In genomic region chr19:50325310-50326100, GRCh38 we compare ENCODE assay signal across 8 cellular contexts. TPM values are rescaled to one million over a fixed set of nuclear protein-coding genes. Genes with fewer than 3 reads are reported as not detected.
A peak's percentile ranks its signal among the peaks of the same experiment; 100 is the strongest.
DNase-seq lines count a peak whose midpoint lies in the region; ATAC-seq and TF ChIP-seq lines count a peak whose summit lies in the region.

No MANE protein-coding gene starts in this region.

- H4K20me1 ChIP-seq in neural cell (ENCODE audit: insufficient read depth), result no peaks in the 10 kb centered on the region

- peak; percentile 41 for TF ChIP-seq EP300 in neural cell (conservative IDR thresholded peaks at IDR 0.05; ENCODE audit: poor library complexity, severe bottlenecking)

- no peaks in the 10 kb centered on the region for H3K36me3 ChIP-seq in CD4-positive, CD25-positive, alpha-beta regulatory T cell (ENCODE audit: control insufficient read depth, insufficient read depth, low read length)
- H3K36me3 ChIP-seq in HUES6 (ENCODE audit: control insufficient read depth, insufficient read depth, low read length) (peaks cover 11% of the 10 kb centered on the region), neural cell (ENCODE audit: insufficient read depth, low read length) (no peaks in the 10 kb centered on the region), thoracic aorta (no peaks in the 10 kb centered on the region)

- no peak overlapping the region for H3K4me3 ChIP-seq in CD4-positive, CD25-positive, alpha-beta regulatory T cell (ENCODE audit: low read depth, low read length)
- H3K4me3 ChIP-seq in HUES6 (ENCODE audit: low read depth, low read length), result peak overlapping the region; percentile 79
- H3K4me3 ChIP-seq in neural cell (ENCODE audit: low read length), result peak overlapping the region; percentile 71
- peak overlapping the region; percentile 27 for H3K4me3 ChIP-seq in thoracic aorta

- H3K4me3 Mint-ChIP-seq in CD4-positive, CD25-positive, alpha-beta regulatory T cell, result peak overlapping the region in 1 of 4 donors; percentile 85

- peaks cover 4% of the 10 kb centered on the region for H3K27me3 ChIP-seq in CD4-positive, CD25-positive, alpha-beta regulatory T cell (ENCODE audit: control insufficient read depth, insufficient read depth, low read length)
- H3K27me3 ChIP-seq in HUES6 (ENCODE audit: control insufficient read depth, insufficient read depth, low read length) (peaks cover 26% of the 10 kb centered on the region), neural cell (ENCODE audit: insufficient read depth, low read depth, low read length) (peaks cover 18% of the 10 kb centered on the region), thoracic aorta (replicated peaks; ENCODE audit: insufficient read depth) (peaks cover 13% of the 10 kb centered on the region)

- no peak overlapping the region for H3K27ac ChIP-seq in CD4-positive, CD25-positive, alpha-beta regulatory T cell (ENCODE audit: insufficient read depth, low read length, poor library complexity, severe bottlenecking)
- no peak overlapping the region for H3K27ac ChIP-seq in HUES6 (ENCODE audit: low read depth, low read length)
- peak overlapping the region; percentile 51 for H3K27ac ChIP-seq in neural cell (ENCODE audit: low read length)
- no peak overlapping the region for H3K27ac ChIP-seq in thoracic aorta

- peaks cover 0 to 17% (median 2%) of the 10 kb centered on the region in 7 donors for H3K9me3 Mint-ChIP-seq in CD4-positive, CD25-positive, alpha-beta regulatory T cell

- peak; percentile 56 to 75 (median 74) for DNase-seq in CD4-positive, CD25-positive, alpha-beta regulatory T cell
- peak; percentile 66 for DNase-seq in NOMO-1 treated with DMSO at 0.1 percent for 48 hours (lab: John Stamatoyannopoulos, UW; ENCODE audit: unreplicated experiment)
- peak; percentile 59 for DNase-seq in activated T-cell treated with anti-CD3 and anti-CD28 coated beads for 1 hour (ENCODE audit: low read depth)
- peak; percentile 69 to 77 for DNase-seq in erythroblast (lab: John Stamatoyannopoulos, UW)
- DNase-seq in thoracic aorta (ENCODE audit: low spot score), result no peak

- H3K9me3 ChIP-seq in CD4-positive, CD25-positive, alpha-beta regulatory T cell (ENCODE audit: control insufficient read depth in 2 of 2, low read length in 2 of 2), result peaks cover 0 to 16% of the 10 kb centered on the region in 2 experiments
- no peaks in the 10 kb centered on the region for H3K9me3 ChIP-seq in HUES6 (ENCODE audit: control insufficient read depth, insufficient read depth, low read depth, low read length)
- H3K9me3 ChIP-seq in neural cell (ENCODE audit: low read length), result no peaks in the 10 kb centered on the region
- no peaks in the 10 kb centered on the region for H3K9me3 ChIP-seq in thoracic aorta

- H2AFZ ChIP-seq in neural cell (ENCODE audit: low read depth, low read length), result peak overlapping the region; percentile 51

- H3K36me3 Mint-ChIP-seq in CD4-positive, CD25-positive, alpha-beta regulatory T cell, result peaks cover 6% of the 10 kb centered on the region

- no peaks in the 10 kb centered on the region for H3F3A ChIP-seq in neural cell (ENCODE audit: insufficient read depth, low read length, poor library complexity, severe bottlenecking)

- peaks cover 5 to 42% (median 31%) of the 10 kb centered on the region in 4 donors for H3K4me1 Mint-ChIP-seq in CD4-positive, CD25-positive, alpha-beta regulatory T cell

- no peak overlapping the region for H3K27ac Mint-ChIP-seq in CD4-positive, CD25-positive, alpha-beta regulatory T cell

- peaks cover 53% of the 10 kb centered on the region for H3K27me3 Mint-ChIP-seq in CD4-positive, CD25-positive, alpha-beta regulatory T cell

- H3K9ac ChIP-seq in HUES6 (ENCODE audit: low read length) (no peak overlapping the region), neural cell (ENCODE audit: low read length) (peak overlapping the region; percentile 69)

- no peaks in the 10 kb centered on the region for H3K79me2 ChIP-seq in neural cell (replicated peaks; ENCODE audit: insufficient read depth, low read length)

- ATAC-seq in CD4-positive, CD25-positive, alpha-beta regulatory T cell (ENCODE audit: low read depth in 2 of 2), result peak in 1 of 2 donors; percentile 13
- ATAC-seq in thoracic aorta (ENCODE audit: insufficient number of reproducible peaks, low FRiP score, low read depth) (no peak), GM19035 (IDR thresholded peaks at IDR 0.05; ENCODE audit: unreplicated experiment) (no peak)

- peak overlapping the region; percentile 80 for H3K4me2 ChIP-seq in neural cell (ENCODE audit: low read length)

- no peak for TF ChIP-seq RAD21 in neural cell (conservative IDR thresholded peaks at IDR 0.05)

- TF ChIP-seq CTCF in neural cell (IDR thresholded peaks at IDR 0.05; ENCODE audit: poor library complexity, severe bottlenecking) (no peak), thoracic aorta (IDR thresholded peaks at IDR 0.05) (no peak)

- no peak for TF ChIP-seq POLR2A in erythroblast (IDR thresholded peaks at IDR 0.05; ENCODE audit: low read length)

- peaks cover 37% of the 10 kb centered on the region for H3K4me1 ChIP-seq in CD4-positive, CD25-positive, alpha-beta regulatory T cell (ENCODE audit: control insufficient read depth, insufficient read depth, low read length, poor library complexity, severe bottlenecking)
- H3K4me1 ChIP-seq in HUES6 (ENCODE audit: control insufficient read depth, insufficient read depth, low read length) (peaks cover 14% of the 10 kb centered on the region), thoracic aorta (ENCODE audit: control insufficient read depth in 1 of 2, low read depth in 2 of 2) (peaks cover 7 to 20% of the 10 kb centered on the region in 2 donors)

- no peaks in the 10 kb centered on the region for H3K9me2 ChIP-seq in neural cell (ENCODE audit: insufficient read depth, low read length)

TF ChIP-seq in neural cell, 6 proteins besides CTCF, POLR2A, EP300 and RAD21:
- TF ChIP-seq REST (IDR thresholded peaks at IDR 0.05; ENCODE audit: borderline replicate concordance), result peak; percentile 90
- TF ChIP-seq POLR2AphosphoS5 (IDR thresholded peaks at IDR 0.05), result no peak
- TF ChIP-seq MXI1 (conservative IDR thresholded peaks at IDR 0.05; ENCODE audit: poor library complexity, severe bottlenecking), result peak; percentile 38

RNA-seq across cellular contexts. Expression of gene KCNC3, which starts 3.7 kb away (rescaled TPM):
- 1.4 TPM for total RNA-seq in CD4-positive, CD25-positive, alpha-beta regulatory T cell
- not detected for polyA plus RNA-seq in CD4-positive, CD25-positive, alpha-beta regulatory T cell
- 0.97 and 1.1 TPM in 2 replicates for polyA plus RNA-seq in neural cell
- 3.8 and 4.1 TPM in 2 replicates for polyA minus RNA-seq in neural cell
- 1 to 10 TPM; 1.3 to 4.2 TPM for total RNA-seq in thoracic aorta

RNA-seq across cellular contexts. Expression of gene NAPSA, which starts 39.9 kb away (rescaled TPM):
- total RNA-seq in CD4-positive, CD25-positive, alpha-beta regulatory T cell, result 0.67 TPM
- 1 to 10 TPM; 1.2 to 2.2 (median 1.5) TPM for polyA plus RNA-seq in CD4-positive, CD25-positive, alpha-beta regulatory T cell
- polyA plus RNA-seq in neural cell, result 2.2 TPM in 1 of 2 replicates, not detected in the other
- polyA minus RNA-seq in neural cell, result not detected in 2 replicates
- total RNA-seq in thoracic aorta, result not detected

RNA-seq across cellular contexts. Expression of gene NR1H2, which starts 50.8 kb away (rescaled TPM):
- total RNA-seq in CD4-positive, CD25-positive, alpha-beta regulatory T cell, result 213 TPM
- polyA plus RNA-seq in CD4-positive, CD25-positive, alpha-beta regulatory T cell, result 10 to 100 TPM; 60.3 to 75.0 (median 70.3) TPM
- polyA plus RNA-seq in neural cell, result 18.5 and 27.7 TPM in 2 replicates
- polyA minus RNA-seq in neural cell, result 16.7 and 20.7 TPM in 2 replicates
- 100 to 1,000 TPM; 113 to 138 TPM for total RNA-seq in thoracic aorta

RNA-seq across cellular contexts. Expression of gene POLD1, which starts 58.6 kb away (rescaled TPM):
- 28.1 TPM for total RNA-seq in CD4-positive, CD25-positive, alpha-beta regulatory T cell
- 10 to 100 TPM; 19.3 to 23.5 (median 21.3) TPM for polyA plus RNA-seq in CD4-positive, CD25-positive, alpha-beta regulatory T cell
- 13.1 and 20.2 TPM in 2 replicates for polyA plus RNA-seq in neural cell
- polyA minus RNA-seq in neural cell, result 9.4 and 14.1 TPM in 2 replicates
- total RNA-seq in thoracic aorta, result 10 to 100 TPM; 12.8 to 39.5 TPM
